10 cellular contexts compared by ENCODE assay signal in the genomic region with DNA sequence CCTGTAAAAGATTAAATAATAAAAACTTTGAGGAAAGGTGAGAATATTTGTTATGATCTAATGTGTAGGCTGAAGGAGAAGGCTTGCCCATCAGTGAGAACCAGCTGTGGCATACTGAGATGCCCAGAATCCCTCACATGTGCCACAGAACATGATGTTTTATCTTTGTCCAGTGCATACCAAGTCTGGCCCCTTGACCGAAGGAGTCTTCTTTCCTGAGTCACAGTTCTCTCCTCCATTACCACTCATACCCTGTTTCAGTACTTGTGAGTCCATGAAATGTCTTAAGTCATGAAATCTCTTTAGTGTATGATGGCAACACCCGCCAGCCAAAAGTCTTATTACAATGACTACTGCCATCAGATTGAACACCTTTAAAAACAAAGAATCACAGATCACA. TPM values are rescaled to one million over a fixed set of nuclear protein-coding genes. Genes with fewer than 3 reads are reported as not detected.
"Had no signal": no experiment of that assay in that cellular context is flagged by ENCODE, and none has a peak within 500 bp of the region (broad histone marks: within the 10 kb centered on the region; RNA-seq: fewer than 3 reads in every experiment).

No MANE protein-coding gene starts in this region.

- DNase-seq: GM23248, GOT3, H7, H9, HCEC 1CT, HFFc6 had no signal

- H3K27ac ChIP-seq: GM23248 had no signal

- H3K4me2 ChIP-seq: GM23338 had no signal

- H3K4me1 ChIP-seq: HAP-1 had no signal

- H3K9me3 ChIP-seq: HAP-1 had no signal

- H3K36me3 ChIP-seq: HAP-1 had no signal

- H3K9ac ChIP-seq: GM23248 had no signal

- H3K4me3 ChIP-seq: GM23248, GM23338, HAP-1 had no signal

- ATAC-seq: GM23338, HCT116 had no signal

- H2AFZ ChIP-seq: GM23248, GM23338 had no signal

- FAIRE-seq: H54 had no signal

RNA-seq across cellular contexts. Expression of a gene that starts 42.7 kb away (rescaled TPM):
- total RNA-seq: GM23248, HFFc6 had no signal
- polyA plus RNA-seq: GM23248 had no signal
